ENCODE assay signal across 9 cellular contexts in genomic region chr12:70364695-70365397, GRCh38. TPM values are rescaled to one million over a fixed set of nuclear protein-coding genes. Genes with fewer than 3 reads are reported as not detected.
DNase-seq lines count a peak whose midpoint lies in the region; ATAC-seq and TF ChIP-seq lines count a peak whose summit lies in the region.
"Had no signal": no experiment of that assay in that cellular context is flagged by ENCODE, and none has a peak within 500 bp of the region (broad histone marks: within the 10 kb centered on the region; RNA-seq: fewer than 3 reads in every experiment).

No MANE protein-coding gene starts in this region.

- H3K4me1 ChIP-seq in SK-N-SH (ENCODE audit: control insufficient read depth in 1 of 2, insufficient read depth in 2 of 2, low read depth in 1 of 2, low read length in 1 of 2) (peaks cover 0 to 15% of the 10 kb centered on the region in 2 experiments; a peak in 2 of 4 replicates), right atrium auricular region (peaks cover 0 to 9% of the 10 kb centered on the region in 2 donors)

- no peak overlapping the region for H3K27ac ChIP-seq in SK-N-SH (ENCODE audit: low read depth in 2 of 2, low read length in 1 of 2)
- H3K27ac ChIP-seq in right atrium auricular region: no peak overlapping the region
- H3K27ac ChIP-seq: C4-2B had no signal

- H3K27me3 ChIP-seq in SK-N-SH (ENCODE audit: insufficient read depth) (no peaks in the 10 kb centered on the region), right atrium auricular region (no peaks in the 10 kb centered on the region)

- TF ChIP-seq CTCF in SK-N-SH (IDR thresholded peaks at IDR 0.05) (no peak), right atrium auricular region (IDR thresholded peaks at IDR 0.05) (no peak), GM13976 (IDR thresholded peaks at IDR 0.05; ENCODE audit: borderline replicate concordance, control extremely low read depth, extremely low read depth, insufficient read depth, missing control alignments) (no peak)

- H3K79me2 ChIP-seq in SK-N-SH (ENCODE audit: insufficient read depth): no peaks in the 10 kb centered on the region

- no peak for TF ChIP-seq RAD21 in SK-N-SH (IDR thresholded peaks at IDR 0.05; ENCODE audit: low read length)

- no peak overlapping the region for H3K9ac ChIP-seq in SK-N-SH

- POLR2A ChIA-PET in SK-N-SH (lab: Yijun Ruan, JAX): no interaction called here

- WGBS in SK-N-SH (ENCODE audit: low lambda C conversion rate): 53% methylated on average over 16 of the region's 16 CpGs

- no peak overlapping the region for H2AFZ ChIP-seq in SK-N-SH (ENCODE audit: low read depth)

- CTCF ChIA-PET in SK-N-SH (lab: Yijun Ruan, JAX): interaction anchor here (1.3 kb wide), 1 partner anchor 464 kb away, joined by 5 read pairs; no protein-coding TSS in a partner anchor

- peaks cover 20% of the 10 kb centered on the region for H3F3A ChIP-seq in SK-N-SH (replicated peaks; ENCODE audit: insufficient read depth)

- H3K36me3 ChIP-seq in SK-N-SH (replicated peaks in 1 of 2; ENCODE audit: control insufficient read depth in 1 of 2, insufficient read depth in 2 of 2, low read length in 1 of 2) (no peaks in the 10 kb centered on the region), right atrium auricular region (no peaks in the 10 kb centered on the region)

- H3K9me2 ChIP-seq in SK-N-SH: no peaks in the 10 kb centered on the region

- in situ Hi-C loops in GM13976 (cut with MboI; ENCODE audit: low sequenced_read_pairs, unreplicated experiment): no loop called here

- no peaks in the 10 kb centered on the region for H4K20me1 ChIP-seq in SK-N-SH (ENCODE audit: insufficient read depth)

- H3K4me3 ChIP-seq in SK-N-SH (ENCODE audit: low read depth in 2 of 2, low read length in 1 of 2) (peak overlapping the region; percentile 70 to 79; a peak in 3 of 4 replicates), right atrium auricular region (peak overlapping the region; percentile 73 to 86)

- no peak for ATAC-seq in SK-N-SH treated with all-trans-retinoic acid at 6 μM for 48 hours
- no peak for ATAC-seq in stimulated activated naive CD8-positive, alpha-beta T cell treated with anti-CD3 and anti-CD28 coated beads, Interleukin-15, Interleukin-2, amounts not matched to agents 100 U/mL and 50 U/mL, for 24 hours
- no peak for ATAC-seq in GM21390 (IDR thresholded peaks at IDR 0.05; ENCODE audit: unreplicated experiment)

- DNase-seq in SK-N-SH (peak; percentile 8), SW480 (ENCODE audit: low spot score) (peak; percentile 25), right atrium auricular region (ENCODE audit: low spot score) (no peak), RPMI8226 (no peak), GM13976 (ENCODE audit: low spot score) (no peak)
- peak; percentile 4 for DNase-seq in stimulated activated naive CD8-positive, alpha-beta T cell treated with anti-CD3 and anti-CD28 coated beads, Interleukin-15, Interleukin-2, amounts not matched to agents 100 U/mL and 50 U/mL, for 24 hours

- peak overlapping the region; percentile 94 for H3K4me2 ChIP-seq in SK-N-SH

- no peak for TF ChIP-seq EP300 in SK-N-SH (IDR thresholded peaks at IDR 0.05; ENCODE audit: borderline replicate concordance in 1 of 2, low read depth in 1 of 2, low read length in 1 of 2)

- H3K9me3 ChIP-seq in SK-N-SH: no peaks in the 10 kb centered on the region
- H3K9me3 ChIP-seq in right atrium auricular region: no peaks in the 10 kb centered on the region

TF ChIP-seq in SK-N-SH, 30 proteins besides CTCF, POLR2A, EP300 and RAD21 (continues in another document):
- TF ChIP-seq FOXJ3 (CRISPR knock-in tag; IDR thresholded peaks at IDR 0.05) (no peak), PBX3 (IDR thresholded peaks at IDR 0.05) (no peak), CHD2 (IDR thresholded peaks at IDR 0.05; ENCODE audit: low read length, partially characterized antibody) (no peak), FOSL2 (IDR thresholded peaks at IDR 0.05; ENCODE audit: borderline replicate concordance, low read depth) (no peak), IRF3 (IDR thresholded peaks at IDR 0.05; ENCODE audit: low read depth, low read length) (no peak), TCF12 (IDR thresholded peaks at IDR 0.05) (no peak), ELF1 (IDR thresholded peaks at IDR 0.05) (no peak), MXI1 (IDR thresholded peaks at IDR 0.05; ENCODE audit: low read depth, low read length) (no peak), YY1 (IDR thresholded peaks at IDR 0.05; ENCODE audit: low read depth) (no peak)

TF ChIP-seq in SK-N-SH treated with all-trans-retinoic acid at 6 μM for 48 hours, 23 proteins besides CTCF, POLR2A, EP300 and RAD21:
- TF ChIP-seq CSRNP3 (CRISPR knock-in tag; IDR thresholded peaks at IDR 0.05) (no peak), BACH2 (CRISPR knock-in tag; IDR thresholded peaks at IDR 0.05; ENCODE audit: borderline replicate concordance) (no peak), ZFP30 (CRISPR knock-in tag; IDR thresholded peaks at IDR 0.05) (no peak), RARB (CRISPR knock-in tag; IDR thresholded peaks at IDR 0.05) (no peak), ZNF70 (CRISPR knock-in tag; IDR thresholded peaks at IDR 0.05) (no peak), TOX (CRISPR knock-in tag; IDR thresholded peaks at IDR 0.05; ENCODE audit: borderline replicate concordance) (no peak)

RNA-seq across cellular contexts. Expression of gene KCNMB4, which starts 1.2 kb away (rescaled TPM):
- polyA plus RNA-seq in SK-N-SH (2012; rRNA removed): 0.74 and 1.0 TPM in 2 replicates
- polyA plus RNA-seq in SK-N-SH (2012; cell fraction: cytosol; rRNA removed): 0.84 and 1.0 TPM in 2 replicates
- polyA plus RNA-seq in SK-N-SH (2012; cell fraction: nucleus; rRNA removed): 0.54 TPM in 2 replicates
- total RNA-seq in right atrium auricular region: 1 to 10 TPM; 2.8 to 3.2 TPM

Comparison
In these comparisons a context has a peak if more than half of its experiments do, and no peak if none do; other contexts are left out.
1. DNase-seq: peak in SK-N-SH (single experiment), SW480 (single experiment) and stimulated activated naive CD8-positive, alpha-beta T cell treated with anti-CD3 and anti-CD28 coated beads, Interleukin-15, Interleukin-2, amounts not matched to agents 100 U/mL and 50 U/mL, for 24 hours (single experiment); none in right atrium auricular region (single experiment), RPMI8226 (single experiment) and GM13976 (single experiment).